16 cellular contexts compared by ENCODE assay signal in the genomic region with DNA sequence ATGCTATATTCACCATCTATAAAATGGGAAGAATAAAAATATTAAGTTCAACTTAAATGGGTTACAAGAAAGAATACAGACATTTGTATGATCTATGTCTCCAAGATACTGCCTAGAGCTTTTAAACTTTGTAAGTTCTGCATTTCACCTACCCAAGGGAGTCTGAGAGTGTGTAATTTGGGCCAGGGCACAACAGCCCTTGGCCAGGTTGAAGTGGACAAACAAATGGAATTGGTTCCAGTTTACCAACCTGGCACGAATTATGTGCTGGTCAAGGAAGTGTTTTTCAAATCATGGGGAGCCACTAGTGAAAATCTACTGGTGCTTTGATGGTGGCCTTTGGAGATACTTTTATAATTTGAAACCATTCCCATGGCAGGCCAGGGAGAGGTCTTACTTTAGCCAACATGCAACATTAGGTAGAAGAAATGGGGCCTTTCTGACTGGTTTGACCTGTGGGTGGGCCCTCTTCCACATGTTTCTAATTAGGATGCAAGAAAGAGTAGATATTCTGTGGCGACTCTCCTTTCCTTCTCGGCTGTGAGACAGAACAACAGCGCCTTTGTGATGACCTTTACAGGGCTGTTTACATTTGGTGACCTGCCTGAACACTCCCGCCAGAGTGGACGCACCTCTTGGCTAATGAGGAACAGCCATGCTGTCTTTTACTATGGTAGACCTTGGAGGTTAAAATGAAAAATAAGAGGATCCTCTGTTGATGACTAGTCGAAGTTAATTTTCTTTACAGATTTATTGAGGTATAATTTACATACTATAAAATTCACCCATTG.
"Had no signal": no experiment of that assay in that cellular context is flagged by ENCODE, and none has a peak within 500 bp of the region (broad histone marks: within the 10 kb centered on the region; RNA-seq: fewer than 3 reads in every experiment).

No MANE protein-coding gene starts in this region.

- H3K9me3 ChIP-seq: adrenal gland, breast epithelium, upper lobe of left lung had no signal

- H3K27ac Mint-ChIP-seq: activated naive CD4-positive, alpha-beta T cell treated with anti-CD3 and anti-CD28 coated beads, Interleukin-2, amount 50 U/mL, for 72 hours; activated T-cell treated with anti-CD3 and anti-CD28 coated beads, Interleukin-2, amount 50 U/mL, for 72 hours; dendritic cell treated with granulocyte-macrophage colony-stimulating factor and Interleukin-4, amounts not matched to agents 40 ng/mL and 50 ng/mL, for 4 days; natural killer cell treated with Interleukin-12 subunit alpha and Interleukin-12 subunit beta and Interleukin-15 and Interleukin-18, amount 100 ng/mL, for 72 hours; stimulated activated naive CD8-positive, alpha-beta T cell treated with anti-CD3 and anti-CD28 coated beads, Interleukin-15, amount 100 ng/mL, for 72 hours had no signal

- H3K36me3 Mint-ChIP-seq: natural killer cell treated with Interleukin-12 subunit alpha and Interleukin-12 subunit beta and Interleukin-15 and Interleukin-18, amount 100 ng/mL, for 72 hours had no signal

- ATAC-seq: activated naive CD4-positive, alpha-beta T cell treated with anti-CD3 and anti-CD28 coated beads, Interleukin-2, amount 50 U/mL, for 72 hours; activated T-cell treated with anti-CD3 and anti-CD28 coated beads, Interleukin-2, amount 50 U/mL, for 72 hours; natural killer cell treated with Interleukin-12 subunit alpha and Interleukin-12 subunit beta and Interleukin-15 and Interleukin-18, amount 100 ng/mL, for 72 hours; stimulated activated naive CD8-positive, alpha-beta T cell treated with anti-CD3 and anti-CD28 coated beads, Interleukin-15, amount 100 ng/mL, for 72 hours had no signal

- H3K4me3 Mint-ChIP-seq: activated T-cell treated with anti-CD3 and anti-CD28 coated beads, Interleukin-2, amount 50 U/mL, for 72 hours; dendritic cell treated with granulocyte-macrophage colony-stimulating factor and Interleukin-4, amounts not matched to agents 40 ng/mL and 50 ng/mL, for 4 days; natural killer cell treated with Interleukin-12 subunit alpha and Interleukin-12 subunit beta and Interleukin-15 and Interleukin-18, amount 100 ng/mL, for 72 hours; stimulated activated naive CD8-positive, alpha-beta T cell treated with anti-CD3 and anti-CD28 coated beads, Interleukin-15, amount 100 ng/mL, for 72 hours had no signal

- H3K36me3 ChIP-seq: adrenal gland, breast epithelium, upper lobe of left lung had no signal

- H3K27me3 ChIP-seq: adrenal gland, breast epithelium, upper lobe of left lung had no signal

- H3K9me3 Mint-ChIP-seq: activated naive CD4-positive, alpha-beta T cell treated with anti-CD3 and anti-CD28 coated beads, Interleukin-2, amount 50 U/mL, for 72 hours; activated T-cell treated with anti-CD3 and anti-CD28 coated beads, Interleukin-2, amount 50 U/mL, for 72 hours; natural killer cell treated with Interleukin-12 subunit alpha and Interleukin-12 subunit beta and Interleukin-15 and Interleukin-18, amount 100 ng/mL, for 72 hours; stimulated activated naive CD8-positive, alpha-beta T cell treated with anti-CD3 and anti-CD28 coated beads, Interleukin-15, amount 100 ng/mL, for 72 hours had no signal

- H3K27me3 Mint-ChIP-seq: dendritic cell treated with granulocyte-macrophage colony-stimulating factor and Interleukin-4, amounts not matched to agents 40 ng/mL and 50 ng/mL, for 4 days; stimulated activated naive CD8-positive, alpha-beta T cell treated with anti-CD3 and anti-CD28 coated beads, Interleukin-15, amount 100 ng/mL, for 72 hours had no signal

- H3K27ac ChIP-seq: adrenal gland, breast epithelium, upper lobe of left lung, VCaP had no signal

- DNase-seq: activated CD4-positive, alpha-beta T cell treated with anti-CD3 and anti-CD28 coated beads for 1 hour; activated effector memory CD4-positive, alpha-beta T cell treated with anti-CD3 and anti-CD28 coated beads, Interleukin-2, amount 50 U/mL, for 16 hours; activated T-cell treated with anti-CD3 and anti-CD28 coated beads, Interleukin-2, amount 50 U/mL, for 72 hours; adrenal gland; cerebellar nuclear complex; effector memory CD4-positive, alpha-beta T cell; foreskin fibroblast; stimulated activated naive CD8-positive, alpha-beta T cell treated with anti-CD3 and anti-CD28 coated beads, Interleukin-15, amount 100 ng/mL, for 72 hours; T-helper 2 cell; upper lobe of left lung had no signal

- H3K4me1 ChIP-seq: breast epithelium had no signal

- H3K4me3 ChIP-seq: adrenal gland, breast epithelium, lung, upper lobe of left lung had no signal
